ENCODE assay signal across 18 cellular contexts in genomic region chr1:109368464-109368863, GRCh38. TPM values are rescaled to one million over a fixed set of nuclear protein-coding genes. Genes with fewer than 3 reads are reported as not detected.
A peak's percentile ranks its signal among the peaks of the same experiment; 100 is the strongest.
DNase-seq lines count a peak whose midpoint lies in the region; ATAC-seq, FAIRE-seq and TF ChIP-seq lines count a peak whose summit lies in the region.
"Had no signal": no experiment of that assay in that cellular context is flagged by ENCODE, and none has a peak within 500 bp of the region (broad histone marks: within the 10 kb centered on the region; RNA-seq: fewer than 3 reads in every experiment).

No MANE protein-coding gene starts in this region.

- H2BK15ac ChIP-seq in mesendoderm (replicated peaks; ENCODE audit: low read depth) = no peak overlapping the region

- POLR2A ChIA-PET in HCT116 (lab: Charles Lee) = no interaction called here

- H3K4me1 Mint-ChIP-seq in astrocyte (ENCODE audit: low read depth, unreplicated experiment) = peaks cover 40% of the 10 kb centered on the region

- intact Hi-C loops in HCT116 (cut with micrococcal nuclease) = no loop called here
- intact Hi-C loops in tibial artery (cut with DNase I; ENCODE audit: low total_unique reads) = no loop called here

- no peak overlapping the region for H4K5ac ChIP-seq in mesendoderm (ENCODE audit: low read length)

- no peak overlapping the region for H2BK5ac ChIP-seq in mesendoderm (ENCODE audit: low read length)

- H3K4me2 ChIP-seq in HCT116 (ENCODE audit: low read length) (no peak overlapping the region), astrocyte (ENCODE audit: low read length) (no peak overlapping the region), mesendoderm (ENCODE audit: low read length) (no peak overlapping the region)

- H3K27me3 ChIP-seq in HCT116 (ENCODE audit: insufficient read depth, low read length) (no peaks in the 10 kb centered on the region), astrocyte (ENCODE audit: insufficient read depth, low read length) (no peaks in the 10 kb centered on the region), mesendoderm (ENCODE audit: insufficient read depth, low read length, poor library complexity) (no peaks in the 10 kb centered on the region), tibial artery (no peaks in the 10 kb centered on the region)

- no peak for FAIRE-seq in astrocyte (lab: Jason Lieb, UNC)
- FAIRE-seq: small intestine had no signal

- no peak overlapping the region for H3K4me3 Mint-ChIP-seq in astrocyte (ENCODE audit: unreplicated experiment)
- H3K4me3 Mint-ChIP-seq: activated naive CD8-positive, alpha-beta T cell treated with anti-CD3 and anti-CD28 coated beads for 36 hours; activated T-cell treated with anti-CD3 and anti-CD28 coated beads, Interleukin-2, amount 50 U/mL, for 24 hours; immature natural killer cell had no signal

- no peak overlapping the region for H2AK5ac ChIP-seq in mesendoderm (ENCODE audit: low read length)

- peak overlapping the region; percentile 97 for H3K27ac Mint-ChIP-seq in astrocyte (ENCODE audit: unreplicated experiment)
- H3K27ac Mint-ChIP-seq: activated naive CD8-positive, alpha-beta T cell treated with anti-CD3 and anti-CD28 coated beads for 36 hours; activated T-cell treated with anti-CD3 and anti-CD28 coated beads, Interleukin-2, amount 50 U/mL, for 24 hours; immature natural killer cell had no signal

- peaks cover 12% of the 10 kb centered on the region for H3K36me3 Mint-ChIP-seq in astrocyte (ENCODE audit: low read depth, unreplicated experiment)
- H3K36me3 Mint-ChIP-seq: activated naive CD8-positive, alpha-beta T cell treated with anti-CD3 and anti-CD28 coated beads for 36 hours; immature natural killer cell had no signal

- H2BK120ac ChIP-seq in mesendoderm (ENCODE audit: low read depth, low read length) = no peak overlapping the region

- H3K4me3 ChIP-seq in HCT116 (replicated peaks in 1 of 2; ENCODE audit: low read depth in 1 of 2, low read length in 2 of 2) (no peak overlapping the region), astrocyte (ENCODE audit: insufficient read depth, low read depth, low read length) (no peak overlapping the region), mesendoderm (ENCODE audit: low read length) (no peak overlapping the region), tibial artery (no peak overlapping the region)

- H3K9me2 ChIP-seq in HCT116 (ENCODE audit: insufficient read depth) = no peaks in the 10 kb centered on the region

- H3K23ac ChIP-seq in mesendoderm (ENCODE audit: low read length) = no peak overlapping the region

- no peak for DNase-seq in HCT116 (ENCODE audit: low read depth, low spot score)
- DNase-seq in astrocyte (ENCODE audit: low read depth) = no peak
- peak; percentile 36 for DNase-seq in mesendoderm
- DNase-seq in tibial artery = no peak
- DNase-seq in activated effector memory CD4-positive, alpha-beta T cell treated with anti-CD3 and anti-CD28 coated beads, Interleukin-2, amount 50 U/mL, for 16 hours = no peak
- DNase-seq: activated CD4-positive, alpha-beta T cell treated with anti-CD3 and anti-CD28 coated beads, Interleukin-2, amount 50 U/mL, for 48 hours; activated naive CD8-positive, alpha-beta T cell treated with anti-CD3 and anti-CD28 coated beads for 36 hours; activated T-cell treated with anti-CD3 and anti-CD28 coated beads, Interleukin-2, amount 50 U/mL, for 24 hours; central memory CD4-positive, alpha-beta T cell; DMS79 treated with DMSO at 0.1 percent for 48 hours; immature natural killer cell; NCI-H146; NCI-H345; small intestine; stimulated activated naive CD4-positive, alpha-beta T cell treated with Interleukin-2 at 50 U/mL for 16 hours had no signal

- WGBS in mesendoderm (ENCODE audit: extremely low coverage, insufficient coverage, low lambda C conversion rate) = no CpG with 5 or more reads among the region's 1 CpG

- RAD21 ChIA-PET in HCT116 (lab: Charles Lee; ENCODE audit: low non-redundant PET in 1 of 2, low total read pairs in 2 of 2, uncharacterized antibody in 2 of 2, unreplicated experiment in 2 of 2) = no interaction called here

- no peak overlapping the region for H3K56ac ChIP-seq in mesendoderm (ENCODE audit: low read length)

- BruUV-seq in HCT116 (replicated peaks; lab: Mats Ljungman, UMichigan) = no TSS peak

- H3K4me1 ChIP-seq in HCT116 (ENCODE audit: control insufficient read depth in 1 of 2, insufficient read depth in 2 of 2, low read length in 2 of 2) = peaks cover 0 to 11% of the 10 kb centered on the region in 2 experiments; a peak in 2 of 4 replicates
- H3K4me1 ChIP-seq in astrocyte (ENCODE audit: insufficient read depth, low read length) = peaks cover 38% of the 10 kb centered on the region
- H3K4me1 ChIP-seq in mesendoderm (ENCODE audit: control insufficient read depth, low read depth, low read length) = peaks cover 2% of the 10 kb centered on the region
- H3K4me1 ChIP-seq in tibial artery = peaks cover 0 to 95% (median 47%) of the 10 kb centered on the region in 4 donors

- H3K18ac ChIP-seq in mesendoderm (ENCODE audit: low read length) = no peak overlapping the region

- CTCF ChIA-PET in HCT116 (lab: Charles Lee) = no interaction called here

- H3K9me3 ChIP-seq in HCT116 (ENCODE audit: control insufficient read depth in 1 of 2, insufficient read depth in 1 of 2, low read depth in 1 of 2, low read length in 2 of 2) = no peaks in the 10 kb centered on the region
- H3K9me3 ChIP-seq in astrocyte (ENCODE audit: insufficient read depth, low read depth, low read length) = no peaks in the 10 kb centered on the region
- no peaks in the 10 kb centered on the region for H3K9me3 ChIP-seq in tibial artery

- H3K9me3 Mint-ChIP-seq in astrocyte (ENCODE audit: unreplicated experiment) = no peaks in the 10 kb centered on the region
- H3K9me3 Mint-ChIP-seq: activated naive CD8-positive, alpha-beta T cell treated with anti-CD3 and anti-CD28 coated beads for 36 hours; activated T-cell treated with anti-CD3 and anti-CD28 coated beads, Interleukin-2, amount 50 U/mL, for 24 hours; CD14-positive monocyte; immature natural killer cell had no signal

- no peaks in the 10 kb centered on the region for H3K79me2 ChIP-seq in HCT116 (ENCODE audit: insufficient read depth, low read length)
- peaks cover 20% of the 10 kb centered on the region for H3K79me2 ChIP-seq in astrocyte (ENCODE audit: insufficient read depth, low read length)
- H3K79me2 ChIP-seq in mesendoderm (ENCODE audit: control insufficient read depth, insufficient read depth, low read length) = no peaks in the 10 kb centered on the region

- no peak for TF ChIP-seq CTCF in HCT116 (IDR thresholded peaks at IDR 0.05 in 2 of 3, conservative IDR thresholded peaks at IDR 0.05 in 1 of 3; ENCODE audit: borderline replicate concordance in 1 of 3, insufficient read depth in 1 of 3, low read depth in 2 of 3, low read length in 2 of 3)
- no peak for TF ChIP-seq CTCF in astrocyte (IDR thresholded peaks at IDR 0.05; ENCODE audit: insufficient read depth, low read depth, low read length)
- TF ChIP-seq CTCF in tibial artery (IDR thresholded peaks at IDR 0.05) = no peak

- no peaks in the 10 kb centered on the region for H3K36me3 ChIP-seq in HCT116 (ENCODE audit: control insufficient read depth in 1 of 2, insufficient read depth in 2 of 2, low read length in 2 of 2)
- H3K36me3 ChIP-seq in astrocyte (ENCODE audit: insufficient read depth, low read length) = peaks cover 5% of the 10 kb centered on the region
- H3K36me3 ChIP-seq in mesendoderm (ENCODE audit: control insufficient read depth, insufficient read depth, low read length) = no peaks in the 10 kb centered on the region
- H3K36me3 ChIP-seq in tibial artery = peaks cover 23 to 42% (median 36%) of the 10 kb centered on the region in 3 donors

- peak; percentile 50 for ATAC-seq in HCT116
- ATAC-seq in GM18505 (IDR thresholded peaks at IDR 0.05; ENCODE audit: unreplicated experiment) = no peak
- ATAC-seq in HG02981 (IDR thresholded peaks at IDR 0.05; ENCODE audit: unreplicated experiment) = no peak

- H2AFZ ChIP-seq in HCT116 (ENCODE audit: low read depth, low read length, poor library complexity, severe bottlenecking) (no peak overlapping the region), astrocyte (ENCODE audit: low read depth, low read length) (no peak overlapping the region)

- no peaks in the 10 kb centered on the region for H3K79me1 ChIP-seq in mesendoderm (ENCODE audit: low read length)

- no peaks in the 10 kb centered on the region for H3K27me3 Mint-ChIP-seq in astrocyte (ENCODE audit: low read depth, unreplicated experiment)

- H3K4ac ChIP-seq in mesendoderm (ENCODE audit: low read depth, low read length) = no peak overlapping the region

- TF ChIP-seq RAD21 in HCT116 (IDR thresholded peaks at IDR 0.05; ENCODE audit: low read depth) = no peak

- no peak for TF ChIP-seq POLR2A in HCT116 (IDR thresholded peaks at IDR 0.05; ENCODE audit: borderline replicate concordance, extremely low read depth, insufficient read depth, insufficient read length)
- no peak for TF ChIP-seq POLR2A in GM18505 (IDR thresholded peaks at IDR 0.05; ENCODE audit: borderline replicate concordance, extremely low read depth, insufficient read depth, insufficient read length)

- no peak overlapping the region for H4K8ac ChIP-seq in mesendoderm (ENCODE audit: low read depth, low read length)

- no peak overlapping the region for H3K27ac ChIP-seq in HCT116 (ENCODE audit: low read depth, low read length)
- H3K27ac ChIP-seq in astrocyte (ENCODE audit: low read depth, low read length) = peak overlapping the region; percentile 95
- no peak overlapping the region for H3K27ac ChIP-seq in mesendoderm (ENCODE audit: low read depth, low read length)
- peak overlapping the region; percentile 82 to 85 for H3K27ac ChIP-seq in tibial artery

- H4K20me1 ChIP-seq in HCT116 (ENCODE audit: insufficient read depth) (no peaks in the 10 kb centered on the region), astrocyte (ENCODE audit: insufficient read depth, low read length) (no peaks in the 10 kb centered on the region)

- H3K9ac ChIP-seq in HCT116 (ENCODE audit: low read length) (no peak overlapping the region), astrocyte (ENCODE audit: low read length) (no peak overlapping the region), mesendoderm (ENCODE audit: low read length) (no peak overlapping the region)

TF ChIP-seq in HCT116, 20 proteins besides CTCF, POLR2A, EP300 and RAD21:
- TF ChIP-seq CBX3 (IDR thresholded peaks at IDR 0.05; ENCODE audit: low read depth) (no peak), ATF3 (IDR thresholded peaks at IDR 0.05) (no peak)

RNA-seq across cellular contexts. Expression of gene SORT1, which starts 29.3 kb away (rescaled TPM):
- total RNA-seq in HCT116 (2021; ENCODE audit: unreplicated experiment) = 20.2 TPM
- 6.7 and 8.5 TPM in 2 replicates for polyA plus RNA-seq in HCT116 (2012)
- total RNA-seq in astrocyte = 135 and 138 TPM in 2 replicates
- 12.9 TPM for polyA plus RNA-seq in mesendoderm (2013, experiment 1 of 2)
- 12.9 TPM for polyA plus RNA-seq in mesendoderm (2013, experiment 2 of 2)

RNA-seq across cellular contexts. Expression of gene PSMA5, which starts 57.8 kb away (rescaled TPM):
- total RNA-seq in HCT116 (2021; ENCODE audit: unreplicated experiment) = 169 TPM
- 74.0 and 100 TPM in 2 replicates for polyA plus RNA-seq in HCT116 (2012)
- total RNA-seq in astrocyte = 143 and 148 TPM in 2 replicates
- 107 TPM for polyA plus RNA-seq in mesendoderm (2013, experiment 1 of 2)
- 106 TPM for polyA plus RNA-seq in mesendoderm (2013, experiment 2 of 2)

Comparison
In these comparisons a context has a peak if more than half of its experiments do, and no peak if none do; other contexts are left out.
1. H3K27ac ChIP-seq: peak in astrocyte (single experiment) and tibial artery (2 of 2); none in HCT116 (single experiment) and mesendoderm (single experiment).